ENCODE assay signal across 8 cellular contexts in genomic region chr6:122491915-122492537, GRCh38. TPM values are rescaled to one million over a fixed set of nuclear protein-coding genes. Genes with fewer than 3 reads are reported as not detected.
A peak's percentile ranks its signal among the peaks of the same experiment; 100 is the strongest.
DNase-seq lines count a peak whose midpoint lies in the region; ATAC-seq and TF ChIP-seq lines count a peak whose summit lies in the region.

No MANE protein-coding gene starts in this region.

- no peaks in the 10 kb centered on the region for H3K4me1 Mint-ChIP-seq in nephron progenitor cell

- H3K27me3 ChIP-seq in OCI-LY1 (ENCODE audit: insufficient read depth, low read length): no peaks in the 10 kb centered on the region

- no peaks in the 10 kb centered on the region for H3K27me3 Mint-ChIP-seq in nephron progenitor cell (ENCODE audit: low read depth, poor library complexity)

- H3K9ac ChIP-seq in OCI-LY1 (ENCODE audit: low read length): no peak overlapping the region

- H3K36me3 ChIP-seq in OCI-LY1 (ENCODE audit: insufficient read depth, low read length): no peaks in the 10 kb centered on the region

- TF ChIP-seq CTCF in OCI-LY1 (IDR thresholded peaks at IDR 0.05; ENCODE audit: low read length): peak; percentile 93
- peak; percentile 73 for TF ChIP-seq CTCF in nephron progenitor cell (IDR thresholded peaks at IDR 0.05)

- DNase-seq in Daoy (ENCODE audit: low read depth) (peak; percentile 74), HuH-7.5 (ENCODE audit: low spot score) (peak; percentile 33), erythroblast (lab: John Stamatoyannopoulos, UW) (peak; percentile 80 to 83), nephron progenitor cell (peak; percentile 71), stromal cell of bone marrow (ENCODE audit: low read depth) (peak; percentile 72)
- peak; percentile 71 for DNase-seq in activated CD8-positive, alpha-beta memory T cell treated with anti-CD3 and anti-CD28 coated beads, Interleukin-2, amount 50 U/mL, for 48 hours

- H3K4me3 Mint-ChIP-seq in nephron progenitor cell: no peak overlapping the region

- no peaks in the 10 kb centered on the region for H4K20me1 ChIP-seq in OCI-LY1 (ENCODE audit: insufficient read depth, low read length)

- no peak overlapping the region for H3K27ac Mint-ChIP-seq in nephron progenitor cell

- H3K36me3 Mint-ChIP-seq in nephron progenitor cell (ENCODE audit: low read depth): peaks cover 90% of the 10 kb centered on the region

- H3K9me3 Mint-ChIP-seq in nephron progenitor cell: peaks cover 72% of the 10 kb centered on the region

- H2AFZ ChIP-seq in OCI-LY1 (ENCODE audit: low read length): no peak overlapping the region

- no peaks in the 10 kb centered on the region for H3K4me1 ChIP-seq in OCI-LY1 (ENCODE audit: insufficient read depth, low read length, severe bottlenecking)

- H3K4me3 ChIP-seq in OCI-LY1 (ENCODE audit: low read depth, low read length, poor library complexity, severe bottlenecking): no peak overlapping the region

- H3K27ac ChIP-seq in OCI-LY1 (ENCODE audit: low read depth, low read length, poor library complexity, severe bottlenecking): no peak overlapping the region

- ATAC-seq in GM21619 (IDR thresholded peaks at IDR 0.05; ENCODE audit: unreplicated experiment): peak; percentile 93

- H3K9me3 ChIP-seq in OCI-LY1 (ENCODE audit: low read length): no peaks in the 10 kb centered on the region

- no peak overlapping the region for H3K4me2 ChIP-seq in OCI-LY1 (ENCODE audit: low read length)

- H3F3A ChIP-seq in OCI-LY1 (ENCODE audit: insufficient read depth, low read length): no peaks in the 10 kb centered on the region

- H3K9me2 ChIP-seq in OCI-LY1 (ENCODE audit: low read depth, low read length): no peaks in the 10 kb centered on the region

- H3K79me2 ChIP-seq in OCI-LY1 (ENCODE audit: insufficient read depth, low read length): no peaks in the 10 kb centered on the region

- no peak for TF ChIP-seq POLR2A in erythroblast (IDR thresholded peaks at IDR 0.05; ENCODE audit: low read length)

RNA-seq across cellular contexts. Expression of gene SERINC1, which starts 20.4 kb away (rescaled TPM):
- total RNA-seq in Daoy (2014; rRNA removed; shearing (Covaris generic)): 81.3 and 86.5 TPM in 2 replicates
